ENCODE assay signal across 1 cellular context in genomic region chr1:171654705-171655214, GRCh38.
TF ChIP-seq lines count a peak whose summit lies in the region.

No MANE protein-coding gene starts in this region.

TF ChIP-seq in endothelial cell of umbilical vein, 7 proteins besides CTCF, POLR2A, EP300 and RAD21 (continued from another document):
- TF ChIP-seq JUN (IDR thresholded peaks at IDR 0.05; ENCODE audit: borderline replicate concordance, insufficient read depth, insufficient read length, low read depth) (no peak), FOS (IDR thresholded peaks at IDR 0.05; ENCODE audit: borderline replicate concordance, insufficient read depth, low read length) (no peak)
